ENCODE assay signal across 21 cellular contexts in the genomic region with DNA sequence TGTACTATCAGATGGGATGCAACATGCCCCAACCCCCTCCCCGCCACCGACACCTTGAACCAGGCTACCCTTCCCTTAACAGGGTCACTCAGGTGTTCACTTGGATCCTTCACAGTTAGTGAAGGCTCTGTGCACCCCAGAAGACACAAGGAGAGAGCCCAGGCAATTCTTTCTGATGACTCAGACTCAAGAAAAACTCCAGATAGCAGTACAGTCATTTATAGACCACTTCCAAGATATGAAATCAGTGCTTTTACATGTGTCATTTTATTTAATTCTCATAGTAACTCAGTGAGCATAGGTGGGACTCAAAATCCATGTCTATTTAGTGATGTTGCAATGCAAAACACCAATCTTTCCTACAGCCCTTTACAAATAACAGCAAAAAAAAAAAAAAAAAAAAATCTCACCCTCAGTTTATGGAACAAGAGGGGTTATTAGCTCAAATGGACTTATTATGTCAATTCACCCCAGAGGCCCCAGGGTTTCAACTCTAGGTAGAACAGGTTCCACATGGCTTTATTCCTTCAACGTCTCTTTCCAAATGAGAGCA.
DNase-seq lines count a peak whose midpoint lies in the region; ATAC-seq and TF ChIP-seq lines count a peak whose summit lies in the region.
"Had no signal": no experiment of that assay in that cellular context is flagged by ENCODE, and none has a peak within 500 bp of the region (broad histone marks: within the 10 kb centered on the region; RNA-seq: fewer than 3 reads in every experiment).

No MANE protein-coding gene starts in this region.

- H3K27ac ChIP-seq in ACC112 (ENCODE audit: low read depth, low read length): 0 out of 2 replicates have a peak overlapping the region, but pooled peaks have one; percentile 36
- H3K27ac ChIP-seq: ascending aorta, epithelial cell of prostate, right atrium auricular region, SK-N-MC, uterus had no signal

- no peak overlapping the region for H3K4me3 ChIP-seq in ACC112 (ENCODE audit: low read depth, low read length)
- no peak overlapping the region for H3K4me3 ChIP-seq in fibroblast of the aortic adventitia (ENCODE audit: low read depth, low read length)
- H3K4me3 ChIP-seq: ascending aorta, mucosa of descending colon, right atrium auricular region, SK-N-MC, uterus had no signal

- peaks cover 22% of the 10 kb centered on the region for H3K4me1 Mint-ChIP-seq in type B pancreatic cell (ENCODE audit: unreplicated experiment)

- ATAC-seq in HG02973 (IDR thresholded peaks at IDR 0.05; ENCODE audit: unreplicated experiment) (no peak), HG02981 (IDR thresholded peaks at IDR 0.05; ENCODE audit: unreplicated experiment) (no peak)
- ATAC-seq: left cardiac atrium, mucosa of descending colon had no signal

- DNase-seq in HS-27A (ENCODE audit: low read depth): peak; percentile 45
- DNase-seq in SW 1271 (lab: John Stamatoyannopoulos, UW): peak; percentile 21 to 79
- DNase-seq in fibroblast of the aortic adventitia (ENCODE audit: low read depth): peak; percentile 67
- DNase-seq in type B pancreatic cell (ENCODE audit: extremely low spot score, unreplicated experiment): no peak
- DNase-seq in COLO829 (ENCODE audit: low spot score): no peak
- DNase-seq: activated CD4-positive, alpha-beta T cell treated with anti-CD3 and anti-CD28 coated beads for 48 hours; activated naive CD4-positive, alpha-beta T cell; CD4-positive, alpha-beta memory T cell; hippocampal formation; left cardiac atrium; mucosa of descending colon; NCI-H2081 treated with DMSO at 0.1 percent for 48 hours; NCI-H524 treated with DMSO at 0.1 percent for 48 hours; uterus had no signal

- H3K9me3 Mint-ChIP-seq in type B pancreatic cell: no peaks in the 10 kb centered on the region

- no peaks in the 10 kb centered on the region for H3K36me3 Mint-ChIP-seq in type B pancreatic cell

- H3K4me3 Mint-ChIP-seq in type B pancreatic cell: no peak overlapping the region
- H3K4me3 Mint-ChIP-seq: CD4-positive, alpha-beta memory T cell had no signal

- no peaks in the 10 kb centered on the region for H3K79me2 ChIP-seq in ACC112 (ENCODE audit: control insufficient read depth, insufficient read depth, low read length, unreplicated experiment)

- peaks cover 30% of the 10 kb centered on the region for H3K27me3 Mint-ChIP-seq in type B pancreatic cell

- peaks cover 46% of the 10 kb centered on the region for H3K4me1 ChIP-seq in ACC112 (ENCODE audit: control insufficient read depth, insufficient read depth, low read length, unreplicated experiment)
- H3K4me1 ChIP-seq: ascending aorta had no signal

- H3K27ac Mint-ChIP-seq in type B pancreatic cell: no peak overlapping the region
- H3K27ac Mint-ChIP-seq: CD4-positive, alpha-beta memory T cell had no signal

- no peaks in the 10 kb centered on the region for H3K36me3 ChIP-seq in ACC112 (ENCODE audit: insufficient read depth, low read length)
- H3K36me3 ChIP-seq: ascending aorta, right atrium auricular region, uterus had no signal

- TF ChIP-seq CTCF in fibroblast of the aortic adventitia (IDR thresholded peaks at IDR 0.05; ENCODE audit: insufficient read depth, low read length) (no peak), type B pancreatic cell (conservative IDR thresholded peaks at IDR 0.05) (no peak)

- peaks cover 3% of the 10 kb centered on the region; the same call in 1 of the 2 replicates for H3K27me3 ChIP-seq in ACC112 (ENCODE audit: insufficient read depth, low read length)
- H3K27me3 ChIP-seq: ascending aorta had no signal

- H2AFZ ChIP-seq in ACC112 (ENCODE audit: low read length, unreplicated experiment): no peak overlapping the region

Comparison
In these comparisons a context has a peak if more than half of its experiments do, and no peak if none do; other contexts are left out.
1. DNase-seq: peak in HS-27A (single experiment), SW 1271 (2 of 2) and fibroblast of the aortic adventitia (single experiment); none in type B pancreatic cell (single experiment) and COLO829 (single experiment).